In the genomic region with DNA sequence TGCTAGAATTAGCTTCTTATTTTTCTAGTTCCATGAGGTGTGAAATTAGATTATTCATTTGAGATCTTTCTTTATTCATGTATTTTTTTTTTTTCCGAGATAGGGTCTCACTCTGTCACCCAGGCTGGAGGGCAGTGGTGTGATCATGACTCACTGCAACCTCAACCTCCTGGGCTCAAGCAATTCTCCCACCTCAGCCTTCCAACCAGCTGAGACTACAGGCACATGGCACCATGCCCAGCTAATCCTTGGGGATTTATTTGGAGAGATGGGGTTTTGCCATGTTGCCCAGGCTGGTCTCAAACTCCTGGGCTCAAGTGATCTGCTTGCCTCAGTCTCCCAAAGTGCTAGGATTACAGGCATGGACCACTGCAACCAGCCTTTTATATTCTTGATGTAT, we compare ENCODE assay signal across 7 cellular contexts.
A peak's percentile ranks its signal among the peaks of the same experiment; 100 is the strongest.
DNase-seq lines count a peak whose midpoint lies in the region; TF ChIP-seq lines count a peak whose summit lies in the region.
"Not testable (repeated sequence)": the region's sequence is repeated elsewhere in the genome, so short reads cannot be mapped to it uniquely, and the experiment has no call there.

No MANE protein-coding gene starts in this region.

- not testable (repeated sequence) for H3K36me3 ChIP-seq in SJCRH30

- H3K27me3 ChIP-seq in SJCRH30, result not testable (repeated sequence)

- H3K4me3 ChIP-seq in SJCRH30; retinal pigment epithelial cell (ENCODE audit: low read length): not testable (repeated sequence)

- DNase-seq in DMS 273 (lab: John Stamatoyannopoulos, UW; ENCODE audit: unreplicated experiment), result peak; percentile 27
- peak; percentile 18 for DNase-seq in M059J (ENCODE audit: low read depth)
- DNase-seq in NCI-H446 (lab: John Stamatoyannopoulos, UW), result peak; percentile 12 to 65
- DNase-seq in NCI-H82 (lab: John Stamatoyannopoulos, UW), result peak; percentile 26
- DNase-seq in SJCRH30, result peak; percentile 31 to 45
- DNase-seq in astrocyte of the hippocampus (ENCODE audit: low read depth, low spot score), result peak; percentile 51
- peak; percentile 88 for DNase-seq in retinal pigment epithelial cell (ENCODE audit: low read depth)

- H3K9me3 ChIP-seq in SJCRH30 (replicated peaks), result not testable (repeated sequence)

- H3K27ac ChIP-seq in SJCRH30, result not testable (repeated sequence)

- not testable (repeated sequence) for H3K4me1 ChIP-seq in SJCRH30

- TF ChIP-seq CTCF in retinal pigment epithelial cell (conservative IDR thresholded peaks at IDR 0.05; ENCODE audit: low read depth, low read length), result not testable (repeated sequence)

Comparison
In these comparisons a context has a peak if more than half of its experiments do, and no peak if none do; other contexts are left out.
1. DNase-seq: peak in every context shown above with its lines; median percentile 88 in retinal pigment epithelial cell; 51 in astrocyte of the hippocampus; 38 in NCI-H446; 38 in SJCRH30; 27 in DMS 273; 26 in NCI-H82; 18 in M059J.